ENCODE assay signal across 8 cellular contexts in genomic region chr1:39672551-39672947, GRCh38. TPM values are rescaled to one million over a fixed set of nuclear protein-coding genes. Genes with fewer than 3 reads are reported as not detected.
DNase-seq lines count a peak whose midpoint lies in the region; ATAC-seq, FAIRE-seq and TF ChIP-seq lines count a peak whose summit lies in the region.

No MANE protein-coding gene starts in this region.

- no peak overlapping the region for H3K9ac ChIP-seq in Loucy (ENCODE audit: low read depth, low read length, poor library complexity, severe bottlenecking)

- no peak overlapping the region for H2AFZ ChIP-seq in Loucy (ENCODE audit: low read length)

- H3K36me3 Mint-ChIP-seq in CD4-positive, alpha-beta memory T cell, result no peaks in the 10 kb centered on the region

- H3K9me3 Mint-ChIP-seq in CD4-positive, alpha-beta memory T cell, result no peaks in the 10 kb centered on the region

- DNase-seq in CD4-positive, alpha-beta memory T cell, result peak in 2 of 5 donors; percentile 31 to 36
- peak; percentile 63 for DNase-seq in islet precursor cell
- no peak for DNase-seq in small intestine
- DNase-seq in COR-L47 (lab: John Stamatoyannopoulos, UW), result no peak

- no peak overlapping the region for H3K4me3 ChIP-seq in CD4-positive, alpha-beta memory T cell (ENCODE audit: low read length in 2 of 2)
- no peak overlapping the region for H3K4me3 ChIP-seq in Loucy (ENCODE audit: low read length, poor library complexity, severe bottlenecking)
- H3K4me3 ChIP-seq in small intestine (ENCODE audit: low read depth in 1 of 2, low read length in 2 of 2), result no peak overlapping the region

- peak; percentile 52 for TF ChIP-seq CTCF in Loucy (conservative IDR thresholded peaks at IDR 0.05; ENCODE audit: low read length)

- H3K4me2 ChIP-seq in Loucy (ENCODE audit: low read depth, low read length, poor library complexity, severe bottlenecking), result no peak overlapping the region

- peaks cover 14 to 16% of the 10 kb centered on the region in 2 donors for H3K27me3 Mint-ChIP-seq in CD4-positive, alpha-beta memory T cell

- peaks cover 18% of the 10 kb centered on the region for H3K4me1 ChIP-seq in CD4-positive, alpha-beta memory T cell (ENCODE audit: insufficient read depth, low read length)
- no peaks in the 10 kb centered on the region for H3K4me1 ChIP-seq in Loucy (ENCODE audit: insufficient read depth, low read length, poor library complexity, severe bottlenecking)
- no peaks in the 10 kb centered on the region for H3K4me1 ChIP-seq in small intestine (ENCODE audit: control insufficient read depth in 2 of 2, insufficient read depth in 1 of 2, low read depth in 1 of 2, low read length in 1 of 2)

- FAIRE-seq in small intestine (lab: Jason Lieb, UNC), result no peak

- no peaks in the 10 kb centered on the region for H3K9me2 ChIP-seq in Loucy (replicated peaks; ENCODE audit: low read depth, low read length)

- H3K79me2 ChIP-seq in Loucy (ENCODE audit: insufficient read depth, low read length), result no peaks in the 10 kb centered on the region

- no peak for ATAC-seq in GM19467 (IDR thresholded peaks at IDR 0.05; ENCODE audit: unreplicated experiment)
- ATAC-seq in HG03196 (IDR thresholded peaks at IDR 0.05; ENCODE audit: unreplicated experiment), result no peak

- no peaks in the 10 kb centered on the region for H3F3A ChIP-seq in Loucy (ENCODE audit: low read depth)

- no peaks in the 10 kb centered on the region for H3K36me3 ChIP-seq in CD4-positive, alpha-beta memory T cell (ENCODE audit: insufficient read depth, low read length)
- H3K36me3 ChIP-seq in Loucy (ENCODE audit: insufficient read depth, low read length), result no peaks in the 10 kb centered on the region
- no peaks in the 10 kb centered on the region for H3K36me3 ChIP-seq in small intestine (ENCODE audit: control insufficient read depth in 2 of 2, insufficient read depth in 2 of 2, low read length in 2 of 2)

- H3K9me3 ChIP-seq in CD4-positive, alpha-beta memory T cell (ENCODE audit: control insufficient read depth in 1 of 2, low read length in 2 of 2), result no peaks in the 10 kb centered on the region
- H3K9me3 ChIP-seq in Loucy (ENCODE audit: insufficient read depth, low read depth, low read length) (no peaks in the 10 kb centered on the region), small intestine (ENCODE audit: control insufficient read depth, low read depth) (no peaks in the 10 kb centered on the region)

- H3K4me3 Mint-ChIP-seq in CD4-positive, alpha-beta memory T cell, result peak overlapping the region; percentile 57 to 78 (median 69)

- peak overlapping the region in 1 of 7 donors; percentile 11 for H3K27ac Mint-ChIP-seq in CD4-positive, alpha-beta memory T cell

- H3K4me1 Mint-ChIP-seq in CD4-positive, alpha-beta memory T cell, result peaks cover 0 to 7% (median 5%) of the 10 kb centered on the region in 4 donors

- CTCF ChIA-PET in CD4-positive, alpha-beta memory T cell (lab: Charles Lee; ENCODE audit: partially characterized antibody), result interaction anchor here (0.8 to 6.9 kb wide), 24 partner anchors 7 to 94 kb away, joined by 3 to 103 read pairs (median 6); partner anchors contain the start of gene HPCAL4

- no peak overlapping the region for H3K27ac ChIP-seq in CD4-positive, alpha-beta memory T cell (ENCODE audit: low read depth, low read length)
- H3K27ac ChIP-seq in angular gyrus (ENCODE audit: low read depth, low read length) (peak overlapping the region; percentile 65), small intestine (ENCODE audit: low read depth in 1 of 2, low read length in 1 of 2) (no peak overlapping the region)

- intact Hi-C loops in CD4-positive, alpha-beta memory T cell (cut with micrococcal nuclease), result loop anchor here (1.0 kb wide), 1 partner anchor 48 kb away; no protein-coding TSS in a partner anchor

- POLR2A ChIA-PET in CD4-positive, alpha-beta memory T cell (lab: Charles Lee; ENCODE audit: partially characterized antibody), result interaction anchor here (0.7 to 7.5 kb wide), 7 partner anchors 8 to 66 kb away, joined by 3 to 62 read pairs (median 8); partner anchors contain the start of genes HPCAL4 and PPIE

- H3K27me3 ChIP-seq in CD4-positive, alpha-beta memory T cell (ENCODE audit: insufficient read depth, low read length), result peaks cover 17% of the 10 kb centered on the region
- H3K27me3 ChIP-seq in Loucy (ENCODE audit: insufficient read depth, low read length, poor library complexity, severe bottlenecking), result no peaks in the 10 kb centered on the region
- H3K27me3 ChIP-seq in small intestine (ENCODE audit: control insufficient read depth in 2 of 2, insufficient read depth in 2 of 2, low read length in 2 of 2), result peaks cover 6 to 11% of the 10 kb centered on the region in 2 donors

- H4K20me1 ChIP-seq in Loucy (ENCODE audit: insufficient read depth, low read length, poor library complexity, severe bottlenecking), result no peaks in the 10 kb centered on the region

- WGBS in small intestine, 3 donors, result 18 to 36% (median 21%) methylated on average over 12 of the region's 12 CpGs

RNA-seq across cellular contexts. Expression of gene NT5C1A, which starts 0.6 kb away (rescaled TPM):
- total RNA-seq in CD4-positive, alpha-beta memory T cell, result under 1 TPM; 0.29 to 0.42 TPM
- polyA plus RNA-seq in CD4-positive, alpha-beta memory T cell, result not detected
- polyA plus RNA-seq in small intestine, result under 1 TPM in 1 of 3 donors, not detected in 2; 0.16 TPM

RNA-seq across cellular contexts. Expression of gene HPCAL4, which starts 18.7 kb away (rescaled TPM):
- total RNA-seq in CD4-positive, alpha-beta memory T cell, result 10 to 100 TPM; 31.8 to 32.4 TPM
- polyA plus RNA-seq in CD4-positive, alpha-beta memory T cell, result 1 to 10 TPM; 8.9 to 9.6 TPM
- under 1 TPM; 0.21 to 0.27 (median 0.22) TPM for polyA plus RNA-seq in small intestine

RNA-seq across cellular contexts. Expression of gene HEYL, which starts 33.1 kb away (rescaled TPM):
- total RNA-seq in CD4-positive, alpha-beta memory T cell, result under 1 TPM in 1 of 2 experiments, not detected in 1; 0.12 TPM
- under 1 TPM in 1 of 2 donors, not detected in 1; 0.23 TPM for polyA plus RNA-seq in CD4-positive, alpha-beta memory T cell
- polyA plus RNA-seq in small intestine, result 1 to 10 TPM in 2 of 3 donors, not detected in 1; 1.1 to 4.7 TPM

Comparison
In these comparisons a context has a peak if more than half of its experiments do, and no peak if none do; other contexts are left out.
1. RNA of gene HPCAL4, which starts 18.7 kb away (polyA plus RNA-seq): 8.9 to 9.6 TPM in CD4-positive, alpha-beta memory T cell; 0.21 to 0.27 TPM in small intestine; every median in the first group is over 4 times any median in the second.